In the genomic region with DNA sequence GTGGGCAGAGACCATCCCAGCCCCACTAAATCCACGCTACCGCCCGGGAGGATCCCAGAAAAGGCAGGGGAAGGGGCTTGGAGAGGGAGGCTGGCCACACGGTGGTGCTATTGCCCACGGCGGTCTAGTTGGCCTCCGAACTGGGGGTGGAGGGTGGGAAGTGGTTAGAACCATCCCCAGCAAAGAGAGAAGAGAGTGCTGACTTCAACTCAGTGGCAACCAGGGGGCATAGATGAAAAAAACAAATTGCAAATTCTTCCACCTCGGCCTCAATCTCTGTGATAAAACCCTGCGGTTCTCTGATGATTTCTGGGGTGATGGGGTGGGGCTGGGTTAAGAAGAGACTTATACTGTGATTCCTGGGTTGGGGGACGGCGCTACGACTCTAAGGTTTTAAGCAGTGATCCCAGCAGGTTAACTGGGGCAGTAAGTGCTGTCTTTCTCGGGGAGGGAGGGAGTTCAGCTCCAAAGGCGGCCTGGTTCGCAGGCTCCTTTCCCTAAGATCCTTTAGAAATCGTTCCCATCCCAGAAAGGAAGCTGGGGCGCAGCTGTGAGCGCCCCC, we compare ENCODE assay signal across 1 cellular context.
TF ChIP-seq lines count a peak whose summit lies in the region.

No MANE protein-coding gene starts in this region.

TF ChIP-seq in GM12878, 131 proteins besides CTCF, POLR2A, EP300 and RAD21 (continued from another document):
- TF ChIP-seq, protein P1, sequence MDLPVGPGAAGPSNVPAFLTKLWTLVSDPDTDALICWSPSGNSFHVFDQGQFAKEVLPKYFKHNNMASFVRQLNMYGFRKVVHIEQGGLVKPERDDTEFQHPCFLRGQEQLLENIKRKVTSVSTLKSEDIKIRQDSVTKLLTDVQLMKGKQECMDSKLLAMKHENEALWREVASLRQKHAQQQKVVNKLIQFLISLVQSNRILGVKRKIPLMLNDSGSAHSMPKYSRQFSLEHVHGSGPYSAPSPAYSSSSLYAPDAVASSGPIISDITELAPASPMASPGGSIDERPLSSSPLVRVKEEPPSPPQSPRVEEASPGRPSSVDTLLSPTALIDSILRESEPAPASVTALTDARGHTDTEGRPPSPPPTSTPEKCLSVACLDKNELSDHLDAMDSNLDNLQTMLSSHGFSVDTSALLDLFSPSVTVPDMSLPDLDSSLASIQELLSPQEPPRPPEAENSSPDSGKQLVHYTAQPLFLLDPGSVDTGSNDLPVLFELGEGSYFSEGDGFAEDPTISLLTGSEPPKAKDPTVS (IDR thresholded peaks at IDR 0.05; ENCODE audit: low read depth, low read length) = no peak
- TF ChIP-seq WRNIP1 (IDR thresholded peaks at IDR 0.05; ENCODE audit: borderline replicate concordance, low read depth, low read length) (no peak), EGR1 (IDR thresholded peaks at IDR 0.05; ENCODE audit: borderline replicate concordance in 1 of 2, low read depth in 2 of 2, low read length in 2 of 2) (peak in 1 of 2 experiments; percentile 24; a peak in 1 of 3 replicates), MXI1 (IDR thresholded peaks at IDR 0.05; ENCODE audit: low read depth, low read length) (no peak), SPI1 (IDR thresholded peaks at IDR 0.05; ENCODE audit: borderline replicate concordance, insufficient read depth, low read depth, low read length) (peak; percentile 50; the same call in 1 of the 2 replicates), NFIC (IDR thresholded peaks at IDR 0.05; ENCODE audit: low read depth, low read length) (no peak), NR2C1 (IDR thresholded peaks at IDR 0.05) (no peak), EZH2 (IDR thresholded peaks at IDR 0.05; ENCODE audit: borderline replicate concordance, control insufficient read depth, low read depth, low read length) (no peak), ETV6 (conservative IDR thresholded peaks at IDR 0.05 in 1 of 2, IDR thresholded peaks at IDR 0.05 in 1 of 2; ENCODE audit: borderline replicate concordance in 1 of 2, low read depth in 1 of 2) (0 out of 4 replicates have a peak, but pooled peaks of 1 of the 2 experiments have one; percentile 32), ZNF207 (IDR thresholded peaks at IDR 0.05; ENCODE audit: borderline replicate concordance) (no peak), IKZF2 (IDR thresholded peaks at IDR 0.05) (peak; percentile 57 to 63; a peak in 3 of 4 replicates), SIX5 (IDR thresholded peaks at IDR 0.05; ENCODE audit: low read depth, low read length, severe bottlenecking) (no peak), CREB1 (IDR thresholded peaks at IDR 0.05; ENCODE audit: low read depth) (peak; percentile 43; the same call in 1 of the 2 replicates)
- TF ChIP-seq, protein P2, sequence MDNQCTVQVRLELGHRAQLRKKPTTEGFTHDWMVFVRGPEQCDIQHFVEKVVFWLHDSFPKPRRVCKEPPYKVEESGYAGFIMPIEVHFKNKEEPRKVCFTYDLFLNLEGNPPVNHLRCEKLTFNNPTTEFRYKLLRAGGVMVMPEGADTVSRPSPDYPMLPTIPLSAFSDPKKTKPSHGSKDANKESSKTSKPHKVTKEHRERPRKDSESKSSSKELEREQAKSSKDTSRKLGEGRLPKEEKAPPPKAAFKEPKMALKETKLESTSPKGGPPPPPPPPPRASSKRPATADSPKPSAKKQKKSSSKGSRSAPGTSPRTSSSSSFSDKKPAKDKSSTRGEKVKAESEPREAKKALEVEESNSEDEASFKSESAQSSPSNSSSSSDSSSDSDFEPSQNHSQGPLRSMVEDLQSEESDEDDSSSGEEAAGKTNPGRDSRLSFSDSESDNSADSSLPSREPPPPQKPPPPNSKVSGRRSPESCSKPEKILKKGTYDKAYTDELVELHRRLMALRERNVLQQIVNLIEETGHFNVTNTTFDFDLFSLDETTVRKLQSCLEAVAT (IDR thresholded peaks at IDR 0.05) = peak; percentile 43; the same call in 1 of the 2 replicates
- TF ChIP-seq, protein P3, sequence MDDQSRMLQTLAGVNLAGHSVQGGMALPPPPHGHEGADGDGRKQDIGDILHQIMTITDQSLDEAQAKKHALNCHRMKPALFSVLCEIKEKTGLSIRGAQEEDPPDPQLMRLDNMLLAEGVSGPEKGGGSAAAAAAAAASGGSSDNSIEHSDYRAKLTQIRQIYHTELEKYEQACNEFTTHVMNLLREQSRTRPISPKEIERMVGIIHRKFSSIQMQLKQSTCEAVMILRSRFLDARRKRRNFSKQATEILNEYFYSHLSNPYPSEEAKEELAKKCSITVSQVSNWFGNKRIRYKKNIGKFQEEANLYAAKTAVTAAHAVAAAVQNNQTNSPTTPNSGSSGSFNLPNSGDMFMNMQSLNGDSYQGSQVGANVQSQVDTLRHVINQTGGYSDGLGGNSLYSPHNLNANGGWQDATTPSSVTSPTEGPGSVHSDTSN (IDR thresholded peaks at IDR 0.05; ENCODE audit: insufficient replicate concordance, low read depth, low read length) = no peak
